Comparison of ENCODE assay signal across 1 cellular context in the genomic region with DNA sequence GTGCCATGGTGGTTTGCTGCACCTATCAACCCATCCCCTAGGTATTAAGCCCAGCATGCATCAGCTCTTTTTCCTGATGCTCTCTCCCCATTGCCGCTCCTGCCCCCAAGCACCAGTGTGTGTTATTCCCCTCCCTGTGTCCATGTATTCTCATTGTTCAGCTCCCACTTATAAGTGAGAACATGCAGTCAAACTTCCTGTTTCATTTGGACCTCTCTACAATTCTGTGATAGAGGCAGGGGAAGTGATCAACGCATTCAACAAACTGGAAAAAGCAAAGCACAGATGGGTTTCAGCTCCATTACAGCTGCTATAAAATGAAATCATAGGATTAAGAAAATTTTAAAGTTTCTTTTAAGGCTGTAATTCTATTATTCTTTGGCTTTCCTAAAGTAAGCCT.
TF ChIP-seq lines count a peak whose summit lies in the region.

No MANE protein-coding gene starts in this region.

TF ChIP-seq in HepG2, 621 proteins besides CTCF, POLR2A, EP300 and RAD21:
- TF ChIP-seq, protein P1, sequence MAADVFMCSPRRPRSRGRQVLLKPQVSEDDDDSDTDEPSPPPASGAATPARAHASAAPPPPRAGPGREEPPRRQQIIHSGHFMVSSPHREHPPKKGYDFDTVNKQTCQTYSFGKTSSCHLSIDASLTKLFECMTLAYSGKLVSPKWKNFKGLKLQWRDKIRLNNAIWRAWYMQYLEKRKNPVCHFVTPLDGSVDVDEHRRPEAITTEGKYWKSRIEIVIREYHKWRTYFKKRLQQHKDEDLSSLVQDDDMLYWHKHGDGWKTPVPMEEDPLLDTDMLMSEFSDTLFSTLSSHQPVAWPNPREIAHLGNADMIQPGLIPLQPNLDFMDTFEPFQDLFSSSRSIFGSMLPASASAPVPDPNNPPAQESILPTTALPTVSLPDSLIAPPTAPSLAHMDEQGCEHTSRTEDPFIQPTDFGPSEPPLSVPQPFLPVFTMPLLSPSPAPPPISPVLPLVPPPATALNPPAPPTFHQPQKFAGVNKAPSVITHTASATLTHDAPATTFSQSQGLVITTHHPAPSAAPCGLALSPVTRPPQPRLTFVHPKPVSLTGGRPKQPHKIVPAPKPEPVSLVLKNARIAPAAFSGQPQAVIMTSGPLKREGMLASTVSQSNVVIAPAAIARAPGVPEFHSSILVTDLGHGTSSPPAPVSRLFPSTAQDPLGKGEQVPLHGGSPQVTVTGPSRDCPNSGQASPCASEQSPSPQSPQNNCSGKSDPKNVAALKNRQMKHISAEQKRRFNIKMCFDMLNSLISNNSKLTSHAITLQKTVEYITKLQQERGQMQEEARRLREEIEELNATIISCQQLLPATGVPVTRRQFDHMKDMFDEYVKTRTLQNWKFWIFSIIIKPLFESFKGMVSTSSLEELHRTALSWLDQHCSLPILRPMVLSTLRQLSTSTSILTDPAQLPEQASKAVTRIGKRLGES (CRISPR knock-in tag; IDR thresholded peaks at IDR 0.05; ENCODE audit: borderline replicate concordance): no peak
